Comparison of ENCODE assay signal across 25 cellular contexts in the genomic region with DNA sequence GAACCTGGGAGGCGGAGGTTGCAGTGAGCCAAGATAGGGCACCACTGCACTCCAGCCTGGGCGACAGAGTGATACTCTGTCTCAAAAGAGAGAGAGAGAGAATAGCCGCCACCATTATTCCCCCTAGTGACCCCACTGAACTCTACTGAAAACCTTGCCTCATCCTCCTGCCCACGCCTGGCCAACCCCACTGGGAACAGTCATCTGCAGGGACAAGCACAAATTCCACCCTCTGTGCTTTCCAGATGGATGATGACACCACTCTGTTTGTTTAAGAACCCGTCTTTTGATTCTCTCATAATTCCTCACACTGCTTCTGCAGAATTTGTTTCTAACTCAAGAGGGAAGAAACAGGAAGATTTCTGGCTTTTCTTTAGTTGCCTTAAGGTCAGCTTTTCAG. TPM values are rescaled to one million over a fixed set of nuclear protein-coding genes. Genes with fewer than 3 reads are reported as not detected.
"Had no signal": no experiment of that assay in that cellular context is flagged by ENCODE, and none has a peak within 500 bp of the region (broad histone marks: within the 10 kb centered on the region; RNA-seq: fewer than 3 reads in every experiment).

No MANE protein-coding gene starts in this region.

- ATAC-seq: activated CD8-positive, alpha-beta memory T cell treated with anti-CD3 and anti-CD28 coated beads, Interleukin-2, amount 10 ng/mL, durations not matched to agents 7 days and 5 days; body of pancreas had no signal

- H3K4me3 ChIP-seq: ascending aorta, body of pancreas, MG63 had no signal

- H3K4me1 ChIP-seq: body of pancreas had no signal

- DNase-seq: activated B cell treated with CpG ODN at 0.5 μM for 24 hours; activated CD4-positive, alpha-beta T cell treated with anti-CD3 and anti-CD28 coated beads for 1 hour; activated CD4-positive, alpha-beta T cell treated with anti-CD3 and anti-CD28 coated beads, Interleukin-2, amount 10 ng/mL, durations not matched to agents 24 days and 14 days; activated CD4-positive, alpha-beta T cell treated with anti-CD3 and anti-CD28 coated beads, Interleukin-2, amount 50 U/mL, for 48 hours; activated CD8-positive, alpha-beta memory T cell treated with anti-CD3 and anti-CD28 coated beads, Interleukin-2, amount 10 ng/mL, durations not matched to agents 7 days and 5 days; activated effector memory CD4-positive, alpha-beta T cell treated with Interleukin-2 at 50 U/mL for 16 hours; activated naive CD4-positive, alpha-beta T cell; activated T-cell treated with anti-CD3 and anti-CD28 coated beads, Interleukin-2, amount 50 U/mL, for 24 hours; body of pancreas; MG63; MV-4-11; NCI-H1105; NCI-H1436; NCI-H1694 treated with DMSO at 0.1 percent for 48 hours; NCI-H2029 treated with DMSO at 0.1 percent for 48 hours; NCI-H345; NCI-H510A; NCI-H526 treated with DMSO at 0.1 percent for 48 hours; SHP77 treated with DMSO at 0.1 percent for 48 hours; T-helper 9 cell had no signal

- H3K9me3 ChIP-seq: ascending aorta, body of pancreas, MG63 had no signal

- H3K9ac ChIP-seq: KMS-11 had no signal

- FAIRE-seq: RCC 7860 had no signal

- H3K27ac ChIP-seq: ascending aorta, body of pancreas, KMS-11 had no signal

- H3K27me3 ChIP-seq: ascending aorta, body of pancreas, MG63 had no signal

- H3K4me2 ChIP-seq: KMS-11 had no signal

- H3K36me3 ChIP-seq: ascending aorta, MG63 had no signal

RNA-seq across cellular contexts. Expression of gene BHMT2, which starts 12.2 kb away (rescaled TPM):
- total RNA-seq: activated B cell treated with CpG ODN at 0.5 μM for 24 hours; activated CD4-positive, alpha-beta T cell treated with anti-CD3 and anti-CD28 coated beads, Interleukin-2, amount 10 ng/mL, durations not matched to agents 24 days and 14 days; activated CD8-positive, alpha-beta memory T cell treated with anti-CD3 and anti-CD28 coated beads, Interleukin-2, amount 10 ng/mL, durations not matched to agents 7 days and 5 days; activated T-helper 1 cell treated with anti-CD3 and anti-CD28 coated beads, Interleukin-12 subunit alpha, Interleukin-12 subunit beta, Interleukin-2, Interleukin-4 antibody, amounts not matched to agents 30 ng/mL and 10 ng/mL and 1 ng/mL, durations not matched to agents 14 hours and 24 hours and 36 hours; SK-MEL-5 had no signal

RNA-seq across cellular contexts. Expression of gene DMGDH, which starts 12.3 kb away (rescaled TPM):
- total RNA-seq: activated B cell treated with CpG ODN at 0.5 μM for 24 hours; activated CD4-positive, alpha-beta T cell treated with anti-CD3 and anti-CD28 coated beads, Interleukin-2, amount 10 ng/mL, durations not matched to agents 24 days and 14 days; activated T-helper 1 cell treated with anti-CD3 and anti-CD28 coated beads, Interleukin-12 subunit alpha, Interleukin-12 subunit beta, Interleukin-2, Interleukin-4 antibody, amounts not matched to agents 30 ng/mL and 10 ng/mL and 1 ng/mL, durations not matched to agents 14 hours and 24 hours and 36 hours; SK-MEL-5 had no signal

RNA-seq across cellular contexts. Expression of gene BHMT, which starts 29.8 kb away (rescaled TPM):
- total RNA-seq: activated B cell treated with CpG ODN at 0.5 μM for 24 hours; activated CD4-positive, alpha-beta T cell treated with anti-CD3 and anti-CD28 coated beads, Interleukin-2, amount 10 ng/mL, durations not matched to agents 24 days and 14 days; activated CD8-positive, alpha-beta memory T cell treated with anti-CD3 and anti-CD28 coated beads, Interleukin-2, amount 10 ng/mL, durations not matched to agents 7 days and 5 days; activated T-helper 1 cell treated with anti-CD3 and anti-CD28 coated beads, Interleukin-12 subunit alpha, Interleukin-12 subunit beta, Interleukin-2, Interleukin-4 antibody, amounts not matched to agents 30 ng/mL and 10 ng/mL and 1 ng/mL, durations not matched to agents 14 hours and 24 hours and 36 hours; ascending aorta; body of pancreas; SK-MEL-5 had no signal
